In genomic region chr17:3961564-3962047, GRCh38 we compare ENCODE assay signal across 9 cellular contexts. TPM values are rescaled to one million over a fixed set of nuclear protein-coding genes. Genes with fewer than 3 reads are reported as not detected.
DNase-seq lines count a peak whose midpoint lies in the region; ATAC-seq, FAIRE-seq and TF ChIP-seq lines count a peak whose summit lies in the region.
"Had no signal": no experiment of that assay in that cellular context is flagged by ENCODE, and none has a peak within 500 bp of the region (broad histone marks: within the 10 kb centered on the region; RNA-seq: fewer than 3 reads in every experiment).

No MANE protein-coding gene starts in this region.

- H4K20me1 ChIP-seq in SU-DHL-6 (ENCODE audit: low read depth, low read length), result peaks cover 27% of the 10 kb centered on the region

- H3K36me3 ChIP-seq in SU-DHL-6 (ENCODE audit: low read length) (peaks cover 5% of the 10 kb centered on the region; the same call in 1 of the 2 replicates), kidney (ENCODE audit: control insufficient read depth in 1 of 2, insufficient read depth in 2 of 2, low read length in 2 of 2) (no peaks in the 10 kb centered on the region)

- peak overlapping the region; percentile 93 for H3K4me2 ChIP-seq in SU-DHL-6 (ENCODE audit: low read depth, low read length, poor library complexity, severe bottlenecking)

- H3K27me3 ChIP-seq in SU-DHL-6 (ENCODE audit: low read length), result no peaks in the 10 kb centered on the region

- H3K4me1 ChIP-seq in kidney (ENCODE audit: control insufficient read depth in 1 of 2, insufficient read depth in 1 of 2, low read depth in 1 of 2, low read length in 2 of 2), result peaks cover 0 to 7% of the 10 kb centered on the region in 2 donors
- H3K4me1 ChIP-seq: parathyroid adenoma had no signal

- H3K27ac ChIP-seq in SU-DHL-6 (ENCODE audit: low read depth, low read length) (peak overlapping the region; percentile 95), kidney (ENCODE audit: low read depth in 2 of 2, low read length in 2 of 2) (no peak overlapping the region)
- H3K27ac ChIP-seq: parathyroid adenoma had no signal

- peaks cover 34% of the 10 kb centered on the region for H3F3A ChIP-seq in SU-DHL-6 (ENCODE audit: insufficient read depth)

- H3K9ac ChIP-seq in SU-DHL-6 (ENCODE audit: low read length) (peak overlapping the region; percentile 98), kidney (ENCODE audit: low read length in 2 of 2) (no peak overlapping the region)
- H3K9ac ChIP-seq: parathyroid adenoma had no signal

- H3K79me2 ChIP-seq in SU-DHL-6 (ENCODE audit: insufficient read depth, low read length), result peaks cover 69% of the 10 kb centered on the region
- H3K79me2 ChIP-seq: parathyroid adenoma had no signal

- no peak for FAIRE-seq in kidney (lab: Jason Lieb, UNC)

- H3K9me3 ChIP-seq in SU-DHL-6 (ENCODE audit: insufficient read depth, low read length), result no peaks in the 10 kb centered on the region
- H3K9me3 ChIP-seq in kidney (ENCODE audit: control insufficient read depth in 1 of 2, low read length in 2 of 2), result no peaks in the 10 kb centered on the region

- ATAC-seq in GM21786 (IDR thresholded peaks at IDR 0.05; ENCODE audit: unreplicated experiment) (peak; percentile 37), GM21526 (IDR thresholded peaks at IDR 0.05; ENCODE audit: low FRiP score, unreplicated experiment) (no peak), GM18861 (IDR thresholded peaks at IDR 0.05; ENCODE audit: unreplicated experiment) (no peak)

- TF ChIP-seq CTCF in SU-DHL-6 (IDR thresholded peaks at IDR 0.05; ENCODE audit: insufficient read depth, low read length, poor library complexity, severe bottlenecking) (no peak), kidney (IDR thresholded peaks at IDR 0.05; ENCODE audit: borderline replicate concordance, extremely low read depth, insufficient read depth) (no peak)

- DNase-seq in DMS 273 treated with DMSO at 0.1 percent for 48 hours (lab: John Stamatoyannopoulos, UW) (peak; percentile 45), kidney (peak; percentile 73), foreskin melanocyte (no peak), LoVo (ENCODE audit: low spot score) (no peak)

- intact Hi-C loops in kidney (cut with DNase I), result no loop called here

- peak overlapping the region; percentile 85 for H3K4me3 ChIP-seq in SU-DHL-6 (ENCODE audit: insufficient read depth, low read length, poor library complexity, severe bottlenecking)
- H3K4me3 ChIP-seq in kidney (ENCODE audit: low read length in 2 of 2), result no peak overlapping the region

- no peaks in the 10 kb centered on the region for H3K9me2 ChIP-seq in SU-DHL-6 (replicated peaks; ENCODE audit: insufficient read depth, low read length)

- no peak overlapping the region for H2AFZ ChIP-seq in SU-DHL-6 (ENCODE audit: low read depth, low read length, severe bottlenecking)
- H2AFZ ChIP-seq: parathyroid adenoma had no signal

RNA-seq across cellular contexts. Expression of gene ATP2A3, which starts 2.6 kb away (rescaled TPM):
- total RNA-seq in kidney, result 52.1 TPM
- polyA plus RNA-seq in kidney (ENCODE audit: insufficient read depth, low read depth, low replicate concordance), result 9.4 TPM

RNA-seq across cellular contexts. Expression of gene P2RX1, which starts 45.3 kb away (rescaled TPM):
- total RNA-seq in kidney, result 11.2 TPM
- polyA plus RNA-seq in kidney (ENCODE audit: insufficient read depth, low read depth, low replicate concordance), result 3.1 TPM

Comparison
In these comparisons a context has a peak if more than half of its experiments do, and no peak if none do; other contexts are left out.
1. DNase-seq: peak in DMS 273 treated with DMSO at 0.1 percent for 48 hours (single experiment) and kidney (single experiment); none in foreskin melanocyte (single experiment) and LoVo (single experiment).